Comparison of ENCODE assay signal across 10 cellular contexts in the genomic region with DNA sequence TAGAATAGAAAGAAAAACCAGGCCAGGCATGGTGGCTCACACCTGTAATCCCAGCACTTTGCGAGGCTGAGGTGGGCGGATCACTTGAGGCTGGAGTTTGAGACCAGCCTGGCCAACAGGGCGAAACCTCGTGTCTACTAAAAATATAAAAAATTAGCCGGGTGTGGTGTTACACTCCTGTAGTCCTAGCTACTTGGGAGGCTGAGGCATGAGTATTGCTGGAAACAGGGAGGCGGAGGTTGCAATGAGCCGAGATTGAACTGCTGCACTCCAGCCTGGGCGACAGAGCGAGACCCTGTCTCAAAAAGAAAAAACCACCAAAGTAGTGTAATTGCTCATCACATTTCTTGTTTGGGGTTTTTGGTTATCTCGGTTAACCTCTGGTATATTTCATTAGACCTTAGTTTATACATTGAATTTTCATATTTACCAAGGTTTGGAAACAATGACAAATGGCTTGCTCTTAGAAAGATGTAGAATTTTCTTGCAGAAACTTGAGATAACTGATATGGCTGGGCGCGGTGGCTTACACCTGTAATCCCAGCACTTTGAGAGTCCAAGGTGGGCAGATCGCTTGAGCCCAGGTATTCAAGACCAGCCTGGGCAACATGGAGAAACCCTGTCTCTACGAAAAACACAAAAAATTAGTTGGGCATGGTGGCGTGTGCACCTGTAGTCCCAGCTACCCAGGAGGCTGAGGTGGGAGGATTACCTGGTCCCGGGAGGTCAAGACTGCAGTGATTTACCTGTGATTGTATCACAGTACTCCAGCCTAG. TPM values are rescaled to one million over a fixed set of nuclear protein-coding genes. Genes with fewer than 3 reads are reported as not detected.
A peak's percentile ranks its signal among the peaks of the same experiment; 100 is the strongest.
DNase-seq lines count a peak whose midpoint lies in the region; ATAC-seq and TF ChIP-seq lines count a peak whose summit lies in the region.
"Had no signal": no experiment of that assay in that cellular context is flagged by ENCODE, and none has a peak within 500 bp of the region (broad histone marks: within the 10 kb centered on the region; RNA-seq: fewer than 3 reads in every experiment).

No MANE protein-coding gene starts in this region.

- H3K27ac ChIP-seq in effector memory CD4-positive, alpha-beta T cell (ENCODE audit: insufficient read depth, low read length, poor library complexity, severe bottlenecking) = no peak overlapping the region
- H3K27ac ChIP-seq in osteoblast (ENCODE audit: low read depth, low read length) = no peak overlapping the region

- no peaks in the 10 kb centered on the region for H3K4me1 ChIP-seq in effector memory CD4-positive, alpha-beta T cell (ENCODE audit: control insufficient read depth, insufficient read depth, low read length, poor library complexity, severe bottlenecking)
- H3K4me1 ChIP-seq in osteoblast (ENCODE audit: insufficient read depth, low read length) = peaks cover 4% of the 10 kb centered on the region

- H3K4me2 ChIP-seq in osteoblast (ENCODE audit: insufficient read depth, low read length) = no peak overlapping the region

- H3K4me3 ChIP-seq in effector memory CD4-positive, alpha-beta T cell (ENCODE audit: insufficient read depth, low read depth, low read length, poor library complexity, severe bottlenecking) = no peak overlapping the region
- H3K4me3 ChIP-seq in osteoblast (ENCODE audit: insufficient read depth, low read length) = no peak overlapping the region

- no peaks in the 10 kb centered on the region for H3K36me3 ChIP-seq in effector memory CD4-positive, alpha-beta T cell (ENCODE audit: control insufficient read depth, insufficient read depth, low read length)
- H3K36me3 ChIP-seq in osteoblast (ENCODE audit: insufficient read depth, low read length) = peaks cover 37% of the 10 kb centered on the region

- intact Hi-C loops in activated CD8-positive, alpha-beta T cell treated with anti-CD3 and anti-CD28 coated beads for 36 hours (cut with micrococcal nuclease) = no loop called here
- intact Hi-C loops in sciatic nerve (cut with DNase I) = no loop called here

- H3K27ac Mint-ChIP-seq in activated CD8-positive, alpha-beta T cell treated with anti-CD3 and anti-CD28 coated beads for 36 hours = peak overlapping the region; percentile 52
- no peak overlapping the region for H3K27ac Mint-ChIP-seq in activated CD8-positive, alpha-beta T cell treated with anti-CD3 and anti-CD28 coated beads, Interleukin-2, amount 10 ng/mL, durations not matched to agents 7 days and 5 days

- H3K27me3 ChIP-seq in effector memory CD4-positive, alpha-beta T cell (replicated peaks; ENCODE audit: control insufficient read depth, insufficient read depth, low read length, poor library complexity, severe bottlenecking) = no peaks in the 10 kb centered on the region
- H3K27me3 ChIP-seq in osteoblast (ENCODE audit: insufficient read depth, low read length) = no peaks in the 10 kb centered on the region

- H3K27me3 Mint-ChIP-seq in activated CD8-positive, alpha-beta T cell treated with anti-CD3 and anti-CD28 coated beads for 36 hours = no peaks in the 10 kb centered on the region
- H3K27me3 Mint-ChIP-seq in activated CD8-positive, alpha-beta T cell treated with anti-CD3 and anti-CD28 coated beads, Interleukin-2, amount 10 ng/mL, durations not matched to agents 7 days and 5 days (ENCODE audit: low read depth) = no peaks in the 10 kb centered on the region

- no peak overlapping the region for H3K4me3 Mint-ChIP-seq in activated CD8-positive, alpha-beta T cell treated with anti-CD3 and anti-CD28 coated beads for 36 hours
- no peak overlapping the region for H3K4me3 Mint-ChIP-seq in activated CD8-positive, alpha-beta T cell treated with anti-CD3 and anti-CD28 coated beads, Interleukin-2, amount 10 ng/mL, durations not matched to agents 7 days and 5 days

- H3K79me2 ChIP-seq in osteoblast (ENCODE audit: insufficient read depth, low read length) = peaks cover 96% of the 10 kb centered on the region

- no peaks in the 10 kb centered on the region for H3K9me3 ChIP-seq in effector memory CD4-positive, alpha-beta T cell (ENCODE audit: control insufficient read depth, low read length)
- H3K9me3 ChIP-seq in osteoblast (ENCODE audit: low read depth, low read length) = no peaks in the 10 kb centered on the region

- H4K20me1 ChIP-seq in osteoblast (ENCODE audit: insufficient read depth, low read length) = peaks cover 45% of the 10 kb centered on the region

- no peak for TF ChIP-seq CTCF in activated CD8-positive, alpha-beta T cell treated with anti-CD3 and anti-CD28 coated beads for 36 hours (IDR thresholded peaks at IDR 0.05)
- no peak for TF ChIP-seq CTCF in osteoblast (IDR thresholded peaks at IDR 0.05; ENCODE audit: extremely low read depth, low read depth, low read length)

- H3K9me3 Mint-ChIP-seq in activated CD8-positive, alpha-beta T cell treated with anti-CD3 and anti-CD28 coated beads for 36 hours = no peaks in the 10 kb centered on the region
- H3K9me3 Mint-ChIP-seq in activated CD8-positive, alpha-beta T cell treated with anti-CD3 and anti-CD28 coated beads, Interleukin-2, amount 10 ng/mL, durations not matched to agents 7 days and 5 days (ENCODE audit: insufficient read depth) = no peaks in the 10 kb centered on the region

- CTCF ChIA-PET in activated CD8-positive, alpha-beta T cell treated with anti-CD3 and anti-CD28 coated beads for 36 hours (lab: Charles Lee) = interaction anchor here (1.4 to 1.9 kb wide), 3 partner anchors 63 to 65 kb away, joined by 4 to 11 read pairs (median 9); no protein-coding TSS in a partner anchor
- CTCF ChIA-PET in activated CD8-positive, alpha-beta T cell treated with anti-CD3 and anti-CD28 coated beads, Interleukin-2, amount 10 ng/mL, durations not matched to agents 7 days and 5 days (lab: Charles Lee) = no interaction called here

- peaks cover 20% of the 10 kb centered on the region for H3K36me3 Mint-ChIP-seq in activated CD8-positive, alpha-beta T cell treated with anti-CD3 and anti-CD28 coated beads for 36 hours (ENCODE audit: low read depth)
- H3K36me3 Mint-ChIP-seq in activated CD8-positive, alpha-beta T cell treated with anti-CD3 and anti-CD28 coated beads, Interleukin-2, amount 10 ng/mL, durations not matched to agents 7 days and 5 days (ENCODE audit: low read depth) = peaks cover 43% of the 10 kb centered on the region

- POLR2A ChIA-PET in activated CD8-positive, alpha-beta T cell treated with anti-CD3 and anti-CD28 coated beads for 36 hours (lab: Charles Lee) = interaction anchor here (1.0 to 1.4 kb wide), 2 partner anchors 13 to 14 kb away, joined by 3 read pairs; a partner anchor contains a TSS
- POLR2A ChIA-PET in activated CD8-positive, alpha-beta T cell treated with anti-CD3 and anti-CD28 coated beads, Interleukin-2, amount 10 ng/mL, durations not matched to agents 7 days and 5 days (lab: Charles Lee) = interaction anchor here (0.6 kb wide), 1 partner anchor 134 kb away, joined by 5 read pairs; no protein-coding TSS in a partner anchor

- peaks cover 25% of the 10 kb centered on the region for H3K4me1 Mint-ChIP-seq in activated CD8-positive, alpha-beta T cell treated with anti-CD3 and anti-CD28 coated beads for 36 hours (ENCODE audit: low read depth)
- H3K4me1 Mint-ChIP-seq in activated CD8-positive, alpha-beta T cell treated with anti-CD3 and anti-CD28 coated beads, Interleukin-2, amount 10 ng/mL, durations not matched to agents 7 days and 5 days (ENCODE audit: low read depth) = peaks cover 26% of the 10 kb centered on the region

- DNase-seq in activated CD8-positive, alpha-beta T cell treated with anti-CD3 and anti-CD28 coated beads for 36 hours = peak; percentile 9
- DNase-seq in activated CD8-positive, alpha-beta T cell treated with anti-CD3 and anti-CD28 coated beads, Interleukin-2, amount 10 ng/mL, durations not matched to agents 7 days and 5 days = no peak
- DNase-seq in sciatic nerve (ENCODE audit: low spot score) (peak; percentile 23), NCI-H2029 treated with DMSO at 0.1 percent for 48 hours (lab: John Stamatoyannopoulos, UW) (no peak), osteoblast (ENCODE audit: insufficient read length, low spot score, missing footprints) (no peak)
- no peak for DNase-seq in effector memory CD4-positive, alpha-beta T cell
- DNase-seq: ACHN, substantia nigra had no signal

- peak; percentile 7 for ATAC-seq in activated CD8-positive, alpha-beta T cell treated with anti-CD3 and anti-CD28 coated beads for 36 hours
- ATAC-seq in activated CD8-positive, alpha-beta T cell treated with anti-CD3 and anti-CD28 coated beads, Interleukin-2, amount 10 ng/mL, durations not matched to agents 7 days and 5 days = no peak
- ATAC-seq in GM21737 (IDR thresholded peaks at IDR 0.05; ENCODE audit: unreplicated experiment) (peak; percentile 62), HG03565 (IDR thresholded peaks at IDR 0.05; ENCODE audit: unreplicated experiment) (peak; percentile 74), sciatic nerve (no peak)

- H2AFZ ChIP-seq in osteoblast (ENCODE audit: low read length) = no peak overlapping the region

RNA-seq across cellular contexts. Expression of a gene that starts 14.2 kb away (rescaled TPM):
- 10 to 100 TPM; 46.0 to 51.8 TPM for total RNA-seq in activated CD8-positive, alpha-beta T cell treated with anti-CD3 and anti-CD28 coated beads for 36 hours
- total RNA-seq in activated CD8-positive, alpha-beta T cell treated with anti-CD3 and anti-CD28 coated beads, Interleukin-2, amount 10 ng/mL, durations not matched to agents 7 days and 5 days = 10 to 100 TPM; 52.1 to 59.9 TPM
- total RNA-seq in sciatic nerve (84.3 TPM), osteoblast (73.4 and 79.3 TPM in 2 replicates)

Comparison
In these comparisons a context has a peak if more than half of its experiments do, and no peak if none do; other contexts are left out.
1. ATAC-seq: peak in activated CD8-positive, alpha-beta T cell treated with anti-CD3 and anti-CD28 coated beads for 36 hours (single experiment), GM21737 (single experiment) and HG03565 (single experiment); none in activated CD8-positive, alpha-beta T cell treated with anti-CD3 and anti-CD28 coated beads, Interleukin-2, amount 10 ng/mL, durations not matched to agents 7 days and 5 days (single experiment) and sciatic nerve (single experiment).
2. DNase-seq: peak in activated CD8-positive, alpha-beta T cell treated with anti-CD3 and anti-CD28 coated beads for 36 hours (single experiment) and sciatic nerve (single experiment); none in activated CD8-positive, alpha-beta T cell treated with anti-CD3 and anti-CD28 coated beads, Interleukin-2, amount 10 ng/mL, durations not matched to agents 7 days and 5 days (single experiment), effector memory CD4-positive, alpha-beta T cell (0 of 3), NCI-H2029 treated with DMSO at 0.1 percent for 48 hours (single experiment) and osteoblast (single experiment).